In the genomic region with DNA sequence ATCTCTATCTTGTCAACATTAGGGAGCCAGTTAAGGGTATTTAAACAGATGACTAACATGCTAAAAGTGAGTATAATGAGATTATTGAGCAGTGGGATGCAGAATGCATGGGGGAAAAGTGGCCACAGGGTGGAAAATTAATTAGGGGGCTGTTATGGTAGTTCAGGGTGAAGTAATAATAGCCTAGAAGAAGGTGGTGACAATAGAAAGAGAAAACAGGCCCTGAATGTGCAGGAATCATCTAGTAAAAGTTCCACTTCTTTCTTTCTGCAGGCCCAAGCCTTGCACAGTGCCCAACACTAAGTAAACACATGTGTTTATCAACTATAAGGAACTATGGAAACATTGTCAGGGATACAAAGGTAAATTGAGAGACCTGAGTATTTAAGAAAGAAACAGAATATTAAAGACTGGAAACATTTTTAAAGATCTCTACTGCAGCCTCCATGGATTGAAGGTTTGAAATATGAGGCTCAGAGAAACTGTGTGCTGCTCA, we compare ENCODE assay signal across 20 cellular contexts. TPM values are rescaled to one million over a fixed set of nuclear protein-coding genes. Genes with fewer than 3 reads are reported as not detected.
DNase-seq lines count a peak whose midpoint lies in the region; ATAC-seq, FAIRE-seq and TF ChIP-seq lines count a peak whose summit lies in the region.
"Had no signal": no experiment of that assay in that cellular context is flagged by ENCODE, and none has a peak within 500 bp of the region (broad histone marks: within the 10 kb centered on the region; RNA-seq: fewer than 3 reads in every experiment).

No MANE protein-coding gene starts in this region.

- TF ChIP-seq CTCF in GM12878 (IDR thresholded peaks at IDR 0.05 in 2 of 3, conservative IDR thresholded peaks at IDR 0.05 in 1 of 3; ENCODE audit: control insufficient read depth in 2 of 3, extremely low read depth in 1 of 3, insufficient read depth in 1 of 3, low read depth in 3 of 3, low read length in 3 of 3) (no peak), tibial artery (IDR thresholded peaks at IDR 0.05) (no peak)

- in situ Hi-C loops in GM12878 (cut with MboI) = no loop called here

- H3K9ac ChIP-seq in GM12878 (ENCODE audit: control insufficient read depth, insufficient read depth, low read length) = no peak overlapping the region
- H3K9ac ChIP-seq: BLaER1 had no signal

- BruUV-seq in GM12878 (replicated peaks; lab: Mats Ljungman, UMichigan) = no TSS peak

- RAD21 ChIA-PET in GM12878 (lab: Charles Lee; ENCODE audit: unreplicated experiment) = interaction anchor here (0.8 to 1.5 kb wide), 3 partner anchors 9 to 30 kb away, joined by 3 to 6 read pairs (median 5); no protein-coding TSS in a partner anchor

- CTCF ChIA-PET in GM12878 (lab: Yijun Ruan, JAX) = interaction anchor here (0.7 to 12.3 kb wide), 4 partner anchors 11 to 32 kb away, joined by 3 to 149 read pairs (median 8); no protein-coding TSS in a partner anchor

- TF ChIP-seq EP300 in GM12878 (IDR thresholded peaks at IDR 0.05; ENCODE audit: borderline replicate concordance in 1 of 2, control insufficient read depth in 1 of 2, low read depth in 2 of 2, low read length in 2 of 2) = no peak

- no peak for FAIRE-seq in GM12878 (lab: Jason Lieb, UNC)
- FAIRE-seq: GM18507 had no signal

- H3K4me2 ChIP-seq in GM12878 (ENCODE audit: control insufficient read depth, insufficient read depth) = no peak overlapping the region
- H3K4me2 ChIP-seq: BLaER1 had no signal

- H3K4me1 Mint-ChIP-seq in activated T-cell treated with anti-CD3 and anti-CD28 coated beads, Interleukin-2, amount 50 U/mL, for 72 hours (ENCODE audit: low read depth) = peaks cover 73% of the 10 kb centered on the region
- H3K4me1 Mint-ChIP-seq: CD8-positive, alpha-beta memory T cell; H9 had no signal

- no peaks in the 10 kb centered on the region for H3K9me3 ChIP-seq in GM12878 (replicated peaks; ENCODE audit: control insufficient read depth, insufficient read depth, low read length)
- no peaks in the 10 kb centered on the region for H3K9me3 ChIP-seq in tibial artery
- H3K9me3 ChIP-seq: BLaER1, Caco-2 had no signal

- ATAC-seq in activated T-cell treated with anti-CD3 and anti-CD28 coated beads, Interleukin-2, amount 50 U/mL, for 72 hours (replicated peaks in 1 of 2) = no peak
- ATAC-seq in GM12878 (peak; percentile 14; the same call in 1 of the 3 replicates), HG03095 (IDR thresholded peaks at IDR 0.05; ENCODE audit: unreplicated experiment) (no peak), HG02571 (IDR thresholded peaks at IDR 0.05; ENCODE audit: unreplicated experiment) (no peak)

- no peak overlapping the region for H3K4me3 Mint-ChIP-seq in activated T-cell treated with anti-CD3 and anti-CD28 coated beads, Interleukin-2, amount 50 U/mL, for 72 hours
- H3K4me3 Mint-ChIP-seq: CD8-positive, alpha-beta memory T cell; H9; HFFc6 had no signal

- H3K36me3 ChIP-seq in GM12878 (ENCODE audit: control insufficient read depth in 2 of 2, insufficient read depth in 2 of 2, low read length in 1 of 2) (no peaks in the 10 kb centered on the region; a peak in 1 of 4 replicates), tibial artery (no peaks in the 10 kb centered on the region)
- H3K36me3 ChIP-seq: BLaER1 had no signal

- POLR2A ChIA-PET in GM12878 (lab: Charles Lee) = interaction anchor here (1.0 kb wide), 3 partner anchors 10 to 149 kb away, joined by 3 to 4 read pairs (median 3); no protein-coding TSS in a partner anchor

- peak overlapping the region; percentile 42 for H3K27ac Mint-ChIP-seq in activated T-cell treated with anti-CD3 and anti-CD28 coated beads, Interleukin-2, amount 50 U/mL, for 72 hours
- H3K27ac Mint-ChIP-seq: H9, HFFc6 had no signal

- no peak for TF ChIP-seq RAD21 in GM12878 (IDR thresholded peaks at IDR 0.05; ENCODE audit: insufficient read depth, low read depth, low read length)

- SMC1A ChIA-PET in GM12878 (lab: Charles Lee; ENCODE audit: uncharacterized antibody, unreplicated experiment) = interaction anchor here (1.0 to 2.0 kb wide), 6 partner anchors 10 to 170 kb away, joined by 3 to 11 read pairs (median 4); no protein-coding TSS in a partner anchor

- peak overlapping the region; percentile 2; the same call in 1 of the 2 replicates for H2AFZ ChIP-seq in GM12878 (ENCODE audit: control insufficient read depth, low read depth, low read length)

- H3K9me3 Mint-ChIP-seq in activated T-cell treated with anti-CD3 and anti-CD28 coated beads, Interleukin-2, amount 50 U/mL, for 72 hours = no peaks in the 10 kb centered on the region
- H3K9me3 Mint-ChIP-seq: CD8-positive, alpha-beta memory T cell; H9; HFFc6 had no signal

- H3K27me3 ChIP-seq in GM12878 (replicated peaks in 1 of 2; ENCODE audit: control insufficient read depth in 2 of 2, insufficient read depth in 2 of 2, low read length in 1 of 2) (no peaks in the 10 kb centered on the region), tibial artery (no peaks in the 10 kb centered on the region)
- H3K27me3 ChIP-seq: BLaER1 had no signal

- no peak for DNase-seq in activated T-cell treated with anti-CD3 and anti-CD28 coated beads, Interleukin-2, amount 50 U/mL, for 72 hours
- DNase-seq in activated T-cell treated with anti-CD3 and anti-CD28 coated beads for 4 hours = no peak
- peak; percentile 37 for DNase-seq in NCI-H82 treated with DMSO at 0.1 percent for 48 hours (lab: John Stamatoyannopoulos, UW; ENCODE audit: unreplicated experiment)
- DNase-seq in GM12878 (ENCODE audit: low read depth, low spot score) = no peak
- DNase-seq in tibial artery = no peak
- DNase-seq in HK-2 (ENCODE audit: unreplicated experiment) = no peak
- DNase-seq: 8988T; AML-193; Caco-2; CD8-positive, alpha-beta memory T cell; DMS53; GOT3; H9; HFFc6; IMR-90; KG1 had no signal

- H3K4me3 ChIP-seq in GM12878 (no peak overlapping the region), tibial artery (no peak overlapping the region)
- H3K4me3 ChIP-seq: BLaER1 had no signal

- H3K27ac ChIP-seq in GM12878 (ENCODE audit: control insufficient read depth, insufficient read depth) (no peak overlapping the region; the same call in 1 of the 2 replicates), tibial artery (no peak overlapping the region)
- H3K27ac ChIP-seq: BLaER1 had no signal

- H3K4me1 ChIP-seq in GM12878 (ENCODE audit: control insufficient read depth, insufficient read depth, low read length) (peaks cover 25% of the 10 kb centered on the region), tibial artery (no peaks in the 10 kb centered on the region)
- H3K4me1 ChIP-seq: Caco-2 had no signal

- no peaks in the 10 kb centered on the region for H3K79me2 ChIP-seq in GM12878 (ENCODE audit: control insufficient read depth, insufficient read depth, low read length)

- intact Hi-C loops in GM12878 (cut with micrococcal nuclease; ENCODE audit: unreplicated experiment) (no loop called here), tibial artery (cut with DNase I; ENCODE audit: low total_unique reads) (no loop called here)

- H3K27me3 Mint-ChIP-seq in activated T-cell treated with anti-CD3 and anti-CD28 coated beads, Interleukin-2, amount 50 U/mL, for 72 hours (ENCODE audit: low read depth) = no peaks in the 10 kb centered on the region

- no peaks in the 10 kb centered on the region for H4K20me1 ChIP-seq in GM12878 (ENCODE audit: control insufficient read depth, insufficient read depth)
- H4K20me1 ChIP-seq: BLaER1 had no signal

- H3K36me3 Mint-ChIP-seq in activated T-cell treated with anti-CD3 and anti-CD28 coated beads, Interleukin-2, amount 50 U/mL, for 72 hours (ENCODE audit: insufficient read depth in 2 of 2) = peaks cover 0 to 1% of the 10 kb centered on the region in 2 donors
- H3K36me3 Mint-ChIP-seq: CD8-positive, alpha-beta memory T cell had no signal

- no peak for TF ChIP-seq POLR2A in GM12878 (IDR thresholded peaks at IDR 0.05; ENCODE audit: low read depth, low read length)

TF ChIP-seq in GM12878, 131 proteins besides CTCF, POLR2A, EP300 and RAD21:
- TF ChIP-seq IKZF1 (conservative IDR thresholded peaks at IDR 0.05) = 0 out of 2 replicates have a peak, but pooled peaks have one; percentile 13
- TF ChIP-seq EZH2 (IDR thresholded peaks at IDR 0.05; ENCODE audit: borderline replicate concordance, control insufficient read depth, low read depth, low read length) = no peak
TF ChIP-seq in GM12878: peak in this region for 1.

RNA-seq across cellular contexts. Expression of gene MYB, which starts 7.1 kb away (rescaled TPM):
- total RNA-seq in activated T-cell treated with anti-CD3 and anti-CD28 coated beads, Interleukin-2, amount 50 U/mL, for 72 hours = 10 to 100 TPM; 89.6 to 91.4 TPM
- 60.0 and 65.9 TPM in 2 replicates for total RNA-seq in GM12878 (2013; cell fraction: nucleolus; rRNA removed)
- total RNA-seq in GM12878 (2014; rRNA removed) = 16.1 TPM in 2 replicates
- 21.8 and 23.2 TPM in 2 replicates for total RNA-seq in GM12878 (2014; rRNA removed; fragmentation: Illumina TruSeq; extraction: Trizol)
- total RNA-seq in GM12878 (2021) = 21.3 and 22.4 TPM in 2 replicates
- polyA plus RNA-seq in GM12878 (2011; ENCODE audit: low read depth) = 16.0 TPM
- polyA plus RNA-seq in GM12878 (2011; rRNA removed) = 20.3 and 20.7 TPM in 2 replicates
- 17.6 and 27.0 TPM in 2 replicates for polyA plus RNA-seq in GM12878 (2011; cell fraction: cytosol; rRNA removed)
- 26.4 and 28.1 TPM in 2 replicates for polyA plus RNA-seq in GM12878 (2011; cell fraction: nucleus; rRNA removed)
- polyA plus RNA-seq in GM12878 (2012) = 16.1 and 21.0 TPM in 2 replicates
- 25.2 and 32.5 TPM in 2 replicates for polyA plus RNA-seq in GM12878 (2014; fragmentation: Illumina TruSeq; extraction: Trizol)
- 10 to 100 TPM in 1 of 2 experiments, 1 to 10 TPM in 1; 7.0 to 10.3 TPM for polyA plus RNA-seq in GM12878 (2014; fragmentation: Nextera tagmentation; extraction: Ambion mirVana)
- polyA plus RNA-seq in GM12878 (2014; rRNA removed) = 15.5 and 17.9 TPM in 2 replicates
- polyA plus RNA-seq in GM12878 (2016; fragmentation: Nextera tagmentation; extraction: Ambion mirVana) = 10 to 100 TPM; 24.1 to 29.8 TPM
- 30.4 and 34.2 TPM in 2 replicates for polyA minus RNA-seq in GM12878 (2011; rRNA and poly(A)+ RNA removed)
- polyA minus RNA-seq in GM12878 (2011; cell fraction: cytosol; rRNA and poly(A)+ RNA removed) = 12.0 and 13.7 TPM in 2 replicates
- 34.0 and 50.9 TPM in 2 replicates for polyA minus RNA-seq in GM12878 (2011; cell fraction: nucleus; rRNA and poly(A)+ RNA removed)
